ENCODE assay signal across 13 cellular contexts in genomic region chr14:87643005-87643404, GRCh38.
DNase-seq lines count a peak whose midpoint lies in the region; ATAC-seq and TF ChIP-seq lines count a peak whose summit lies in the region.
"Had no signal": no experiment of that assay in that cellular context is flagged by ENCODE, and none has a peak within 500 bp of the region (broad histone marks: within the 10 kb centered on the region; RNA-seq: fewer than 3 reads in every experiment).

No MANE protein-coding gene starts in this region.

- H3K36me3 Mint-ChIP-seq in mesothelial cell of epicardium = no peaks in the 10 kb centered on the region
- no peaks in the 10 kb centered on the region for H3K36me3 Mint-ChIP-seq in activated CD4-positive, alpha-beta T cell treated with anti-CD3 and anti-CD28 coated beads for 36 hours (ENCODE audit: low read depth)
- no peaks in the 10 kb centered on the region for H3K36me3 Mint-ChIP-seq in activated naive CD4-positive, alpha-beta T cell treated with anti-CD3 and anti-CD28 coated beads, Interleukin-2, amount 50 U/mL, for 72 hours
- H3K36me3 Mint-ChIP-seq: naive B cell had no signal

- H3K9ac ChIP-seq in SK-N-MC (ENCODE audit: insufficient read length) = no peak overlapping the region

- H3K9me3 ChIP-seq in SK-N-MC (ENCODE audit: low read depth, low read length) = no peaks in the 10 kb centered on the region

- H3K27ac ChIP-seq in SK-N-MC = no peak overlapping the region

- no peaks in the 10 kb centered on the region for H3K36me3 ChIP-seq in SK-N-MC (ENCODE audit: insufficient read depth, low read length)

- peaks cover 18% of the 10 kb centered on the region for H3K4me1 Mint-ChIP-seq in mesothelial cell of epicardium
- H3K4me1 Mint-ChIP-seq in activated CD4-positive, alpha-beta T cell treated with anti-CD3 and anti-CD28 coated beads for 36 hours = no peaks in the 10 kb centered on the region
- H3K4me1 Mint-ChIP-seq: naive B cell had no signal

- no peaks in the 10 kb centered on the region for H3K27me3 Mint-ChIP-seq in mesothelial cell of epicardium (ENCODE audit: low read depth)
- no peaks in the 10 kb centered on the region for H3K27me3 Mint-ChIP-seq in activated CD4-positive, alpha-beta T cell treated with anti-CD3 and anti-CD28 coated beads for 36 hours
- H3K27me3 Mint-ChIP-seq: naive B cell; stimulated activated naive CD8-positive, alpha-beta T cell treated with anti-CD3 and anti-CD28 coated beads, Interleukin-15, Interleukin-2, amounts not matched to agents 100 ng/mL and 50 ng/mL, for 24 hours had no signal

- POLR2A ChIA-PET in activated CD4-positive, alpha-beta T cell treated with anti-CD3 and anti-CD28 coated beads for 36 hours (lab: Charles Lee) = no interaction called here

- H3K4me3 Mint-ChIP-seq in mesothelial cell of epicardium = no peak overlapping the region
- no peak overlapping the region for H3K4me3 Mint-ChIP-seq in activated CD4-positive, alpha-beta T cell treated with anti-CD3 and anti-CD28 coated beads for 36 hours
- H3K4me3 Mint-ChIP-seq: naive B cell; stimulated activated naive CD8-positive, alpha-beta T cell treated with anti-CD3 and anti-CD28 coated beads, Interleukin-15, Interleukin-2, amounts not matched to agents 100 ng/mL and 50 ng/mL, for 24 hours had no signal

- peak; percentile 4 for DNase-seq in AG10803 (ENCODE audit: low read depth)
- peak; percentile 68 for DNase-seq in NCI-H128 (lab: John Stamatoyannopoulos, UW; ENCODE audit: unreplicated experiment)
- no peak for DNase-seq in SK-N-MC (ENCODE audit: low read depth, low spot score)
- peak in 1 of 2 experiments; percentile 25 for DNase-seq in mesothelial cell of epicardium (ENCODE audit: low spot score in 2 of 2, unreplicated experiment in 2 of 2)
- no peak for DNase-seq in activated CD4-positive, alpha-beta T cell treated with anti-CD3 and anti-CD28 coated beads for 36 hours
- no peak for DNase-seq in posterior vena cava (ENCODE audit: low spot score)
- DNase-seq in activated naive CD4-positive, alpha-beta T cell treated with anti-CD3 and anti-CD28 coated beads, Interleukin-2, amount 50 U/mL, for 72 hours (ENCODE audit: low spot score in 2 of 2) = no peak
- DNase-seq: foreskin melanocyte, GDM1, naive B cell had no signal

- peak overlapping the region; percentile 44 for H3K27ac Mint-ChIP-seq in mesothelial cell of epicardium
- no peak overlapping the region for H3K27ac Mint-ChIP-seq in activated CD4-positive, alpha-beta T cell treated with anti-CD3 and anti-CD28 coated beads for 36 hours
- no peak overlapping the region for H3K27ac Mint-ChIP-seq in activated naive CD4-positive, alpha-beta T cell treated with anti-CD3 and anti-CD28 coated beads, Interleukin-2, amount 50 U/mL, for 72 hours
- H3K27ac Mint-ChIP-seq: activated T-helper 2 cell treated with anti-CD3 and anti-CD28 coated beads, Interferon-gamma antibody, Interleukin-2, Interleukin-4, amounts not matched to agents 10 μg/mL and 5 μg/mL and 100 μg/mL, durations not matched to agents 14 hours and 24 hours and 36 hours; naive B cell; stimulated activated naive CD8-positive, alpha-beta T cell treated with anti-CD3 and anti-CD28 coated beads, Interleukin-15, Interleukin-2, amounts not matched to agents 100 ng/mL and 50 ng/mL, for 24 hours had no signal

- intact Hi-C loops in activated CD4-positive, alpha-beta T cell treated with anti-CD3 and anti-CD28 coated beads for 36 hours (cut with DNase I, micrococcal nuclease) = no loop called here
- intact Hi-C loops in posterior vena cava (cut with DNase I) = no loop called here

- TF ChIP-seq CTCF in AG10803 (conservative IDR thresholded peaks at IDR 0.05; ENCODE audit: low read length) = no peak
- TF ChIP-seq CTCF in mesothelial cell of epicardium (IDR thresholded peaks at IDR 0.05; ENCODE audit: unreplicated experiment) = no peak

- ATAC-seq in activated CD4-positive, alpha-beta T cell treated with anti-CD3 and anti-CD28 coated beads for 36 hours = no peak
- no peak for ATAC-seq in activated naive CD4-positive, alpha-beta T cell treated with anti-CD3 and anti-CD28 coated beads, Interleukin-2, amount 50 U/mL, for 72 hours
- no peak for ATAC-seq in HG03045 (IDR thresholded peaks at IDR 0.05; ENCODE audit: unreplicated experiment)

- CTCF ChIA-PET in activated CD4-positive, alpha-beta T cell treated with anti-CD3 and anti-CD28 coated beads for 36 hours (lab: Charles Lee) = no interaction called here

- H3K9me3 Mint-ChIP-seq in mesothelial cell of epicardium = peaks cover 7% of the 10 kb centered on the region
- H3K9me3 Mint-ChIP-seq in activated CD4-positive, alpha-beta T cell treated with anti-CD3 and anti-CD28 coated beads for 36 hours (ENCODE audit: low read depth) = peaks cover 2% of the 10 kb centered on the region
- peaks cover 0 to 7% of the 10 kb centered on the region in 2 donors for H3K9me3 Mint-ChIP-seq in activated naive CD4-positive, alpha-beta T cell treated with anti-CD3 and anti-CD28 coated beads, Interleukin-2, amount 50 U/mL, for 72 hours

- H3K4me3 ChIP-seq in AG10803 (ENCODE audit: low read length) = no peak overlapping the region
- H3K4me3 ChIP-seq in SK-N-MC = 0 out of 2 replicates have a peak overlapping the region, but pooled peaks have one; percentile 17

Comparison
In these comparisons a context has a peak if more than half of its experiments do, and no peak if none do; other contexts are left out.
1. DNase-seq: peak in AG10803 (single experiment) and NCI-H128 (single experiment); none in SK-N-MC (single experiment), activated CD4-positive, alpha-beta T cell treated with anti-CD3 and anti-CD28 coated beads for 36 hours (single experiment), posterior vena cava (single experiment) and activated naive CD4-positive, alpha-beta T cell treated with anti-CD3 and anti-CD28 coated beads, Interleukin-2, amount 50 U/mL, for 72 hours (0 of 2).